In the genomic region with DNA sequence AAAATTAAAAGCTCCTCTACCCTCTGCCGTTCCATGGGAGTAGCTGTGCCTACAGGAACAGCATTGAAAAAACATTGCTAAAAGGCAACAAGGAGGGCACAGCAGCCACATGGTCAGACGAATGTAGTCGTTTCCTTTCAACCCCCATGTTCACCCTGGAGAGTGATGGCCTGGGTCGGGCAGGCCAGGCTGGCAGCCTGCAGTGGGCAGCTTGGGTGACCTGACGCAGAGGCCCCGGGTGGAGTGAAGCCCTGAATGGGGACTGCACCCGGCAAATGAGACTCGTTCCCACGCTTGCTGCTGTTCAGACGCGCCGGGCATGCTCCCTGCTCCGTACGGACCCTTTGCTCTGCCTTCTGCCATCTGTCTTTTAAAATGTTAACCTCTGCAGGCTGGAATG, we compare ENCODE assay signal across 25 cellular contexts.
DNase-seq lines count a peak whose midpoint lies in the region; ATAC-seq, FAIRE-seq and TF ChIP-seq lines count a peak whose summit lies in the region.
"Had no signal": no experiment of that assay in that cellular context is flagged by ENCODE, and none has a peak within 500 bp of the region (broad histone marks: within the 10 kb centered on the region; RNA-seq: fewer than 3 reads in every experiment).

No MANE protein-coding gene starts in this region.

- H2BK5ac ChIP-seq in neuronal stem cell (ENCODE audit: low read length), result no peak overlapping the region

- H2AFZ ChIP-seq in neuronal stem cell (ENCODE audit: low read length) (peak overlapping the region; percentile 90), HepG2 (ENCODE audit: low read length) (no peak overlapping the region)

- TF ChIP-seq POLR2A in HepG2 (IDR thresholded peaks at IDR 0.05; ENCODE audit: insufficient read depth in 1 of 2, low read depth in 2 of 2, low read length in 2 of 2), result no peak

- H3K4me2 ChIP-seq in BLaER1 treated with 17β-estradiol and CSF1 and Interleukin-3, amounts not matched to agents 10 nM and 100 nM, result peak overlapping the region; percentile 64 to 87 (median 72)
- no peak overlapping the region for H3K4me2 ChIP-seq in neuronal stem cell (ENCODE audit: insufficient read depth, low read length, poor library complexity, severe bottlenecking)
- no peak overlapping the region for H3K4me2 ChIP-seq in HepG2 (ENCODE audit: low read depth, low read length)

- no peak overlapping the region for H2BK120ac ChIP-seq in neuronal stem cell (ENCODE audit: low read depth, low read length)

- peak overlapping the region in 3 of 5 experiments; percentile 88 to 95 (median 90) for H3K27ac Mint-ChIP-seq in brain
- H3K27ac Mint-ChIP-seq in glutamatergic neuron (ENCODE audit: unreplicated experiment), result peak overlapping the region; percentile 95
- H3K27ac Mint-ChIP-seq: CD4-positive, CD25-positive, alpha-beta regulatory T cell had no signal

- peaks cover 31% of the 10 kb centered on the region for H3K4me1 Mint-ChIP-seq in brain
- peaks cover 29% of the 10 kb centered on the region for H3K4me1 Mint-ChIP-seq in glutamatergic neuron (ENCODE audit: low read depth, unreplicated experiment)
- H3K4me1 Mint-ChIP-seq: CD4-positive, CD25-positive, alpha-beta regulatory T cell had no signal

- peaks cover 9% of the 10 kb centered on the region for H3K36me3 Mint-ChIP-seq in brain
- peaks cover 14% of the 10 kb centered on the region for H3K36me3 Mint-ChIP-seq in glutamatergic neuron (ENCODE audit: unreplicated experiment)
- H3K36me3 Mint-ChIP-seq: CD4-positive, CD25-positive, alpha-beta regulatory T cell had no signal

- H3K14ac ChIP-seq in neuronal stem cell (ENCODE audit: low read length), result no peak overlapping the region

- POLR2A ChIA-PET in HepG2 (lab: Yijun Ruan, JAX), result no interaction called here

- TF ChIP-seq RAD21 in HepG2 (CRISPR knock-in tag; IDR thresholded peaks at IDR 0.05), result no peak

- peaks cover 83% of the 10 kb centered on the region for H3K27me3 Mint-ChIP-seq in brain
- peaks cover 3% of the 10 kb centered on the region for H3K27me3 Mint-ChIP-seq in glutamatergic neuron (ENCODE audit: unreplicated experiment)
- H3K27me3 Mint-ChIP-seq: CD4-positive, CD25-positive, alpha-beta regulatory T cell had no signal

- no peak overlapping the region for H4K91ac ChIP-seq in neuronal stem cell (ENCODE audit: low read depth, low read length, poor library complexity)

- H3K9me3 Mint-ChIP-seq in brain, result peaks cover 14 to 20% (median 17%) of the 10 kb centered on the region in 5 experiments
- peaks cover 14% of the 10 kb centered on the region for H3K9me3 Mint-ChIP-seq in glutamatergic neuron (ENCODE audit: unreplicated experiment)

- ATAC-seq in left lobe of liver (no peak), HepG2 (no peak)

- H3K4me3 ChIP-seq in BLaER1 treated with 17β-estradiol and CSF1 and Interleukin-3, amounts not matched to agents 10 nM and 100 nM, result no peak overlapping the region
- peak overlapping the region; percentile 34 to 36 for H3K4me3 ChIP-seq in neuronal stem cell (ENCODE audit: low read length in 2 of 2)
- H3K4me3 ChIP-seq in left ventricle myocardium inferior, result no peak overlapping the region
- H3K4me3 ChIP-seq in HepG2 (replicated peaks in 1 of 3; ENCODE audit: insufficient read depth in 1 of 3, low read depth in 2 of 3, low read length in 3 of 3), result no peak overlapping the region

- H3K27me3 ChIP-seq in BLaER1 treated with 17β-estradiol and CSF1 and Interleukin-3, amounts not matched to agents 10 nM and 100 nM, result no peaks in the 10 kb centered on the region
- H3K27me3 ChIP-seq in neuronal stem cell (ENCODE audit: control insufficient read depth in 3 of 3, insufficient read depth in 3 of 3, low read depth in 1 of 3, low read length in 3 of 3) (no peaks in the 10 kb centered on the region), left ventricle myocardium inferior (ENCODE audit: low read depth) (peaks cover 32% of the 10 kb centered on the region), HepG2 (ENCODE audit: control insufficient read depth in 1 of 2, insufficient read depth in 2 of 2, low read length in 2 of 2) (no peaks in the 10 kb centered on the region)
- H3K27me3 ChIP-seq: BE2C had no signal

- TF ChIP-seq EP300 in HepG2 (IDR thresholded peaks at IDR 0.05; ENCODE audit: low read depth in 2 of 2, low read length in 2 of 2) (no peak), HepG2 (CRISPR knock-in tag; IDR thresholded peaks at IDR 0.05; ENCODE audit: borderline replicate concordance) (no peak)

- H3K9me3 ChIP-seq in BLaER1 treated with 17β-estradiol and CSF1 and Interleukin-3, amounts not matched to agents 10 nM and 100 nM (replicated peaks in 1 of 11), result peaks cover 13 to 22% (median 16%) of the 10 kb centered on the region in 11 experiments
- H3K9me3 ChIP-seq in neuronal stem cell (replicated peaks in 1 of 2; ENCODE audit: control insufficient read depth in 2 of 2, insufficient read depth in 1 of 2, low read depth in 1 of 2, low read length in 2 of 2) (peaks cover 3 to 12% of the 10 kb centered on the region in 2 donors), left ventricle myocardium inferior (replicated peaks) (peaks cover 14% of the 10 kb centered on the region), HepG2 (ENCODE audit: low read length) (peaks cover 20% of the 10 kb centered on the region)
- H3K9me3 ChIP-seq: BE2C had no signal

- no peak for TF ChIP-seq CTCF in brain (conservative IDR thresholded peaks at IDR 0.05)
- TF ChIP-seq CTCF in glutamatergic neuron (IDR thresholded peaks at IDR 0.05; ENCODE audit: partially characterized antibody, unreplicated experiment), result no peak
- TF ChIP-seq CTCF in left ventricle myocardium inferior (IDR thresholded peaks at IDR 0.05; ENCODE audit: borderline replicate concordance), result no peak
- no peak for TF ChIP-seq CTCF in HepG2 (CRISPR knock-in tag; IDR thresholded peaks at IDR 0.05)

- DNase-seq in glutamatergic neuron (no peak), neuronal stem cell (ENCODE audit: low spot score) (no peak), SHP77 (lab: John Stamatoyannopoulos, UW) (no peak), left lobe of liver (ENCODE audit: low spot score) (no peak), left ventricle myocardium inferior (no peak), HepG2 (ENCODE audit: low spot score) (no peak)
- DNase-seq: 8988T; ACHN; BE2C; CD4-positive, CD25-positive, alpha-beta regulatory T cell; GOT3; NCI-H1092 treated with DMSO at 0.1 percent for 48 hours; NCI-H1436; NCI-H187; NCI-H2081 treated with DMSO at 0.1 percent for 48 hours; NCI-H2171; NCI-H446 treated with DMSO at 0.1 percent for 48 hours; NCI-H526 treated with DMSO at 0.1 percent for 48 hours; Right ventricle myocardium superior; RPMI8226 had no signal

- H3K27ac ChIP-seq in BLaER1 treated with 17β-estradiol and CSF1 and Interleukin-3, amounts not matched to agents 10 nM and 100 nM, result peak overlapping the region in 9 of 11 experiments; percentile 43 to 72 (median 57); a peak in 16 of 22 replicates
- H3K27ac ChIP-seq in neuronal stem cell (replicated peaks; ENCODE audit: low read length) (no peak overlapping the region), left ventricle myocardium inferior (replicated peaks) (no peak overlapping the region), HepG2 (ENCODE audit: extremely low read length, insufficient read depth, low read length) (no peak overlapping the region)
- H3K27ac ChIP-seq: HL-60 had no signal

- peak overlapping the region; percentile 66 for H3K18ac ChIP-seq in neuronal stem cell (ENCODE audit: low read length)

- H3K23ac ChIP-seq in neuronal stem cell (ENCODE audit: low read depth, low read length, poor library complexity), result no peak overlapping the region

- H3K79me2 ChIP-seq in HepG2 (ENCODE audit: insufficient read depth, low read length), result no peaks in the 10 kb centered on the region

- CTCF ChIA-PET in HepG2 (lab: Yijun Ruan, JAX; ENCODE audit: low intra/inter-chr PET ratio, low total read pairs), result no interaction called here

- H2BK15ac ChIP-seq in neuronal stem cell (ENCODE audit: low read length), result no peak overlapping the region

- H3K36me3 ChIP-seq in BLaER1 treated with 17β-estradiol and CSF1 and Interleukin-3, amounts not matched to agents 10 nM and 100 nM, result peaks cover 0 to 4% (median 0%) of the 10 kb centered on the region in 11 experiments; a peak in 1 of 22 replicates
- no peaks in the 10 kb centered on the region for H3K36me3 ChIP-seq in neuronal stem cell (replicated peaks in 1 of 2; ENCODE audit: control insufficient read depth in 2 of 2, insufficient read depth in 2 of 2, low read length in 2 of 2)
- no peaks in the 10 kb centered on the region for H3K36me3 ChIP-seq in left ventricle myocardium inferior
- H3K36me3 ChIP-seq in HepG2 (replicated peaks in 1 of 2; ENCODE audit: control insufficient read depth in 1 of 2, insufficient read depth in 2 of 2, low read length in 2 of 2), result no peaks in the 10 kb centered on the region
- H3K36me3 ChIP-seq: BE2C had no signal

- no TSS peak for BruUV-seq in HepG2 (replicated peaks; lab: Mats Ljungman, UMichigan)

- H4K8ac ChIP-seq in neuronal stem cell (ENCODE audit: low read depth, low read length), result no peak overlapping the region

- intact Hi-C loops in left ventricle myocardium inferior (cut with micrococcal nuclease) (no loop called here), HepG2 (cut with micrococcal nuclease; ENCODE audit: unreplicated experiment) (no loop called here)

- no CpG with 5 or more reads among the region's 14 CpGs for WGBS in neuronal stem cell (ENCODE audit: extremely low coverage in 2 of 2, insufficient read length in 2 of 2, insufficient replicate concordance in 1 of 2), 2 donors
- 68% methylated on average over 6 of the region's 14 CpGs for WGBS in HepG2 (ENCODE audit: low lambda C conversion rate)

- no peaks in the 10 kb centered on the region for H3K79me1 ChIP-seq in neuronal stem cell (ENCODE audit: low read depth, low read length)

- peak overlapping the region; percentile 25 for H2BK12ac ChIP-seq in neuronal stem cell (ENCODE audit: low read length)

- no peak for FAIRE-seq in HepG2 (lab: Jason Lieb, UNC)
- FAIRE-seq: D721Med, GM18507 had no signal

- H3K4ac ChIP-seq in neuronal stem cell (ENCODE audit: low read length), result no peak overlapping the region

- H3K4me1 ChIP-seq in BLaER1 treated with 17β-estradiol and CSF1 and Interleukin-3, amounts not matched to agents 10 nM and 100 nM, result peaks cover 13 to 34% (median 31%) of the 10 kb centered on the region in 10 experiments
- H3K4me1 ChIP-seq in neuronal stem cell (ENCODE audit: control insufficient read depth in 2 of 2, insufficient read depth in 1 of 2, low read depth in 1 of 2, low read length in 2 of 2) (peaks cover 16 to 17% of the 10 kb centered on the region in 2 donors), left ventricle myocardium inferior (no peaks in the 10 kb centered on the region), HepG2 (ENCODE audit: insufficient read depth, low read length) (no peaks in the 10 kb centered on the region)
- H3K4me1 ChIP-seq: BE2C had no signal

- H3K4me3 Mint-ChIP-seq in brain, result peak overlapping the region in 4 of 5 experiments; percentile 20 to 81 (median 75)
- H3K4me3 Mint-ChIP-seq in glutamatergic neuron (ENCODE audit: unreplicated experiment), result peak overlapping the region; percentile 3
- H3K4me3 Mint-ChIP-seq: CD4-positive, CD25-positive, alpha-beta regulatory T cell had no signal

- in situ Hi-C loops in HepG2 (cut with HindIII; ENCODE audit: extremely low pct_ligation_motif_present, low pct_unique_long_range_greater_than_20kb), result no loop called here

- H3K9ac ChIP-seq in BLaER1 treated with 17β-estradiol and CSF1 and Interleukin-3, amounts not matched to agents 10 nM and 100 nM, result peak overlapping the region in 7 of 11 experiments; percentile 4 to 36 (median 24); a peak in 7 of 22 replicates
- H3K9ac ChIP-seq in neuronal stem cell (ENCODE audit: low read depth, low read length, poor library complexity), result no peak overlapping the region
- H3K9ac ChIP-seq in HepG2 (ENCODE audit: insufficient read depth, low read depth, low read length), result no peak overlapping the region

- H4K20me1 ChIP-seq in BLaER1 treated with 17β-estradiol and CSF1 and Interleukin-3, amounts not matched to agents 10 nM and 100 nM, result no peaks in the 10 kb centered on the region
- H4K20me1 ChIP-seq in HepG2 (ENCODE audit: insufficient read depth, low read length), result no peaks in the 10 kb centered on the region

- no peak overlapping the region for H2AK5ac ChIP-seq in neuronal stem cell (ENCODE audit: low read depth, low read length)

Comparison
In these comparisons a context has a peak if more than half of its experiments do, and no peak if none do; other contexts are left out.
1. H3K27ac ChIP-seq: peak in BLaER1 treated with 17β-estradiol and CSF1 and Interleukin-3, amounts not matched to agents 10 nM and 100 nM (9 of 11); none in neuronal stem cell (single experiment), left ventricle myocardium inferior (single experiment) and HepG2 (single experiment).
2. H3K4me2 ChIP-seq: peak in BLaER1 treated with 17β-estradiol and CSF1 and Interleukin-3, amounts not matched to agents 10 nM and 100 nM (11 of 11); none in neuronal stem cell (single experiment) and HepG2 (single experiment).
3. H3K4me3 ChIP-seq: peak in neuronal stem cell (2 of 2); none in BLaER1 treated with 17β-estradiol and CSF1 and Interleukin-3, amounts not matched to agents 10 nM and 100 nM (0 of 10), left ventricle myocardium inferior (single experiment) and HepG2 (0 of 3).
4. H3K9ac ChIP-seq: peak in BLaER1 treated with 17β-estradiol and CSF1 and Interleukin-3, amounts not matched to agents 10 nM and 100 nM (7 of 11); none in neuronal stem cell (single experiment) and HepG2 (single experiment).